14 cellular contexts compared by ENCODE assay signal in the genomic region with DNA sequence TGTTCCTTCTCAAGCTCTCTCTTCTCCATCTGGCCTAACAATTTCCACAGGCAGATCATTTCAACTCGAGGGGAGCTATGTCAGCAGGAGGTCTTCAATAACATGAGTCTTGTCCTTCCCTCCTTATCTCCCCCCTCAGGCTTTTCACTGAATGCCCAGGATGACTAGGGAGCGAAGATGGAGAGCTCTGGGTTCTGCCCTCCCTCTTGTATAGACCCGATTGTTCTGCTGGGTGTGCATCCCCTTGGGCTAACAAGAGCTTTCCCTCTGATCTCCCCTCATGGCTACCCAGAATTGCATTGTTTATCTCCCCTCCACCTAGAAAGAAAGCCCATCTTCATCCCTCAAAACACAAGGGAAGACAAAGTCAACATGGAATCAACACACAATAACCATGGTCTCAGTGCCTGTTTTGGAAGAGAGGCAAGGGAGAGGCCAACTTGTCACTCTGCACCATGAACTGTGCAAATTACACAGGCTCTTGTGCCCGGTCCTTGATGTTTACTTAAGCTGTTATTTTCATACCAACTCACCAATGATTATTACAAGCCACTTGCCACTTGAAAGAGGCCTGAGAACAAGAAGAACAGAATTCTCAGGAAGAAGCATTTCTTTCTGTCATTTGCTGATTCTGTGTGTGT.
DNase-seq lines count a peak whose midpoint lies in the region; ATAC-seq and TF ChIP-seq lines count a peak whose summit lies in the region.
"Had no signal": no experiment of that assay in that cellular context is flagged by ENCODE, and none has a peak within 500 bp of the region (broad histone marks: within the 10 kb centered on the region; RNA-seq: fewer than 3 reads in every experiment).

No MANE protein-coding gene starts in this region.

- TF ChIP-seq CTCF in IMR-90 (conservative IDR thresholded peaks at IDR 0.05; ENCODE audit: low read depth, low read length) (no peak), glutamatergic neuron (IDR thresholded peaks at IDR 0.05; ENCODE audit: partially characterized antibody, unreplicated experiment) (no peak), smooth muscle cell (IDR thresholded peaks at IDR 0.05; ENCODE audit: borderline replicate concordance, insufficient read depth, poor library complexity, severe bottlenecking) (no peak), breast epithelium (IDR thresholded peaks at IDR 0.05) (no peak)

- H3K23ac ChIP-seq in IMR-90 (ENCODE audit: low read depth, low read length), result no peak overlapping the region; the same call in 1 of the 2 replicates

- no peak for TF ChIP-seq POLR2A in IMR-90 (IDR thresholded peaks at IDR 0.05; ENCODE audit: low read depth, low read length)
- no peak for TF ChIP-seq POLR2A in breast epithelium (IDR thresholded peaks at IDR 0.05)

- H2AK5ac ChIP-seq in IMR-90 (ENCODE audit: low read depth, low read length), result peak overlapping the region; percentile 74

- no peak overlapping the region for H3K4me3 ChIP-seq in IMR-90 (ENCODE audit: insufficient read depth, low read depth, low read length)
- no peak overlapping the region for H3K4me3 ChIP-seq in smooth muscle cell
- no peak overlapping the region for H3K4me3 ChIP-seq in GM23248
- H3K4me3 ChIP-seq in breast epithelium, result no peak overlapping the region
- H3K4me3 ChIP-seq: gastrocnemius medialis had no signal

- no peaks in the 10 kb centered on the region for H3K36me3 Mint-ChIP-seq in glutamatergic neuron (ENCODE audit: unreplicated experiment)

- H3F3A ChIP-seq in smooth muscle cell (ENCODE audit: low read depth) (peaks cover 14% of the 10 kb centered on the region), GM23248 (ENCODE audit: insufficient read depth) (no peaks in the 10 kb centered on the region)

- H3K9me2 ChIP-seq in GM23248 (ENCODE audit: insufficient read depth), result no peaks in the 10 kb centered on the region

- peaks cover 26% of the 10 kb centered on the region for H3K4me1 Mint-ChIP-seq in glutamatergic neuron (ENCODE audit: low read depth, unreplicated experiment)

- no peak overlapping the region for H2BK15ac ChIP-seq in IMR-90 (ENCODE audit: low read depth, low read length)

- H3K14ac ChIP-seq in IMR-90 (replicated peaks; ENCODE audit: low read depth, low read length), result 0 out of 2 replicates have a peak overlapping the region, but pooled peaks have one; percentile 4

- H3K79me1 ChIP-seq in IMR-90 (ENCODE audit: low read depth in 1 of 2, low read length in 2 of 2), result no peaks in the 10 kb centered on the region

- in situ Hi-C loops in IMR-90 (cut with MboI; ENCODE audit: low sequenced_read_pairs), result loop anchor here (5.0 kb wide), 1 partner anchor 447 kb away; no protein-coding TSS in a partner anchor
- in situ Hi-C loops in GM23248 (cut with MboI), result loop anchor here (10.0 kb wide), 1 partner anchor 445 kb away; no protein-coding TSS in a partner anchor

- TF ChIP-seq RAD21 in IMR-90 (IDR thresholded peaks at IDR 0.05; ENCODE audit: low read length), result no peak

- H3K56ac ChIP-seq in IMR-90 (ENCODE audit: extremely low read depth, insufficient read depth, low read length), result no peak overlapping the region

- H3K9me3 Mint-ChIP-seq in glutamatergic neuron (ENCODE audit: unreplicated experiment), result peaks cover 3% of the 10 kb centered on the region

- peak overlapping the region; percentile 62 for H3K27ac Mint-ChIP-seq in glutamatergic neuron (ENCODE audit: unreplicated experiment)
- H3K27ac Mint-ChIP-seq: activated CD8-positive, alpha-beta T cell treated with anti-CD3 and anti-CD28 coated beads, Interleukin-2, amount 10 ng/mL, durations not matched to agents 7 days and 5 days had no signal

- H3K9me3 ChIP-seq in IMR-90 (ENCODE audit: control insufficient read depth, insufficient read depth, low read length), result no peaks in the 10 kb centered on the region
- H3K9me3 ChIP-seq in smooth muscle cell (replicated peaks; ENCODE audit: low read depth), result no peaks in the 10 kb centered on the region
- no peaks in the 10 kb centered on the region for H3K9me3 ChIP-seq in GM23248 (ENCODE audit: low read depth)
- no peaks in the 10 kb centered on the region for H3K9me3 ChIP-seq in breast epithelium
- H3K9me3 ChIP-seq: gastrocnemius medialis had no signal

- H3K4me1 ChIP-seq in IMR-90 (ENCODE audit: control insufficient read depth, insufficient read depth, low read length), result peaks cover 2% of the 10 kb centered on the region; the same call in 1 of the 2 replicates
- H3K4me1 ChIP-seq in smooth muscle cell (ENCODE audit: low read depth), result peaks cover 5% of the 10 kb centered on the region
- H3K4me1 ChIP-seq in GM23248 (ENCODE audit: insufficient read depth), result 0 out of 2 replicates have a peak, but pooled peaks cover 3% of the 10 kb centered on the region
- H3K4me1 ChIP-seq in breast epithelium, result no peaks in the 10 kb centered on the region

- H2AK9ac ChIP-seq in IMR-90 (replicated peaks; ENCODE audit: low read depth, low read length, poor library complexity), result no peak overlapping the region

- no peak overlapping the region for H3K18ac ChIP-seq in IMR-90 (ENCODE audit: low read depth, low read length)

- no peak overlapping the region for H4K91ac ChIP-seq in IMR-90 (ENCODE audit: insufficient read depth, low read depth, low read length)

- no peak for ATAC-seq in IMR-90 (ENCODE audit: low read depth)
- ATAC-seq: activated CD8-positive, alpha-beta T cell treated with anti-CD3 and anti-CD28 coated beads, Interleukin-2, amount 10 ng/mL, durations not matched to agents 7 days and 5 days; gastrocnemius medialis; right cardiac atrium had no signal

- H3K4ac ChIP-seq in IMR-90 (ENCODE audit: low read depth, low read length), result no peak overlapping the region

- H3K27me3 Mint-ChIP-seq in glutamatergic neuron (ENCODE audit: unreplicated experiment), result peaks cover 4% of the 10 kb centered on the region

- H3K9ac ChIP-seq in IMR-90 (ENCODE audit: low read depth, low read length) (no peak overlapping the region), smooth muscle cell (ENCODE audit: low read depth) (no peak overlapping the region), GM23248 (no peak overlapping the region)

- no peaks in the 10 kb centered on the region; the same call in 1 of the 2 replicates for H3K9me1 ChIP-seq in IMR-90 (ENCODE audit: insufficient read depth, low read length)

- no peak overlapping the region for H2BK5ac ChIP-seq in IMR-90 (ENCODE audit: low read depth, low read length, poor library complexity, severe bottlenecking)

- H3K79me2 ChIP-seq in smooth muscle cell (ENCODE audit: low read depth) (no peaks in the 10 kb centered on the region), GM23248 (ENCODE audit: insufficient read depth) (no peaks in the 10 kb centered on the region)

- H4K5ac ChIP-seq in IMR-90 (ENCODE audit: low read depth, low read length), result no peak overlapping the region

- CTCF ChIA-PET in IMR-90 (lab: Yijun Ruan, JAX), result interaction anchor here (0.6 to 6.4 kb wide), 5 partner anchors 38 to 461 kb away, joined by 3 to 47 read pairs (median 5); no protein-coding TSS in a partner anchor

- no peak overlapping the region for H2BK120ac ChIP-seq in IMR-90 (ENCODE audit: low read depth, low read length)

- no peak overlapping the region for H3K27ac ChIP-seq in IMR-90 (ENCODE audit: insufficient read depth, low read length)
- H3K27ac ChIP-seq in smooth muscle cell (ENCODE audit: low read depth), result peak overlapping the region; percentile 7
- H3K27ac ChIP-seq in GM23248, result no peak overlapping the region
- H3K27ac ChIP-seq in breast epithelium, result no peak overlapping the region
- H3K27ac ChIP-seq: gastrocnemius medialis had no signal

- no peak overlapping the region for H3K4me3 Mint-ChIP-seq in glutamatergic neuron (ENCODE audit: unreplicated experiment)
- H3K4me3 Mint-ChIP-seq: activated CD8-positive, alpha-beta T cell treated with anti-CD3 and anti-CD28 coated beads, Interleukin-2, amount 10 ng/mL, durations not matched to agents 7 days and 5 days had no signal

- BruUV-seq in IMR-90 (replicated peaks; lab: Mats Ljungman, UMichigan), result no TSS peak

- H4K8ac ChIP-seq in IMR-90 (ENCODE audit: low read depth in 2 of 2, low read length in 2 of 2), result no peak overlapping the region

- dilution Hi-C loops in IMR-90 (cut with HindIII; ENCODE audit: low sequenced_read_pairs, unreplicated experiment), result no loop called here

- H4K20me1 ChIP-seq in IMR-90 (ENCODE audit: insufficient read depth, low read length), result no peaks in the 10 kb centered on the region
- H4K20me1 ChIP-seq in smooth muscle cell (ENCODE audit: low read depth), result no peaks in the 10 kb centered on the region
- no peaks in the 10 kb centered on the region for H4K20me1 ChIP-seq in GM23248 (ENCODE audit: insufficient read depth)

- no peak for DNase-seq in IMR-90
- DNase-seq in NCI-H510A (lab: John Stamatoyannopoulos, UW), result peak; percentile 28
- no peak for DNase-seq in glutamatergic neuron
- DNase-seq in smooth muscle cell (lab: John Stamatoyannopoulos, UW; ENCODE audit: unreplicated experiment), result no peak
- no peak for DNase-seq in GM23248
- no peak for DNase-seq in breast epithelium (ENCODE audit: low spot score in 2 of 2)
- no peak for DNase-seq in cortex of kidney (lab: John Stamatoyannopoulos, UW)
- DNase-seq: activated CD8-positive, alpha-beta T cell treated with anti-CD3 and anti-CD28 coated beads, Interleukin-2, amount 10 ng/mL, durations not matched to agents 7 days and 5 days; activated gamma-delta T cell treated with Interleukin-2 at 50 U/mL for 16 hours; C1 segment of cervical spinal cord; gastrocnemius medialis; kidney; right cardiac atrium; RPMI8226 had no signal

- intact Hi-C loops in IMR-90 (cut with micrococcal nuclease) (loop anchor here (2.0 to 10.0 kb wide), 3 partner anchors 123 to 1088 kb away; no protein-coding TSS in a partner anchor), breast epithelium (cut with DNase I; ENCODE audit: low total_unique reads) (no loop called here)

- POLR2A ChIA-PET in IMR-90 (lab: Charles Lee; ENCODE audit: unreplicated experiment), result no interaction called here

- H2AFZ ChIP-seq in IMR-90 (replicated peaks; ENCODE audit: low read length, poor library complexity) (peak overlapping the region; percentile 7), smooth muscle cell (ENCODE audit: low read depth) (no peak overlapping the region), GM23248 (no peak overlapping the region)

- H2BK20ac ChIP-seq in IMR-90 (ENCODE audit: low read depth, low read length), result no peak overlapping the region

- H3K4me2 ChIP-seq in IMR-90 (ENCODE audit: low read depth, low read length), result no peak overlapping the region
- H3K4me2 ChIP-seq in smooth muscle cell, result no peak overlapping the region
- H3K4me2 ChIP-seq in GM23248 (ENCODE audit: unreplicated experiment), result no peak overlapping the region

- H3K27me3 ChIP-seq in IMR-90 (ENCODE audit: control insufficient read depth, insufficient read depth, low read length) (no peaks in the 10 kb centered on the region), smooth muscle cell (ENCODE audit: low read depth) (no peaks in the 10 kb centered on the region), GM23248 (replicated peaks; ENCODE audit: insufficient read depth) (no peaks in the 10 kb centered on the region), breast epithelium (no peaks in the 10 kb centered on the region)
- H3K27me3 ChIP-seq: gastrocnemius medialis had no signal

- 57% methylated on average over 1 of the region's 4 CpGs; no CpG with 5 or more reads in 1 of the 2 experiments for WGBS in IMR-90 (ENCODE audit: extremely low coverage in 2 of 2, insufficient read length in 1 of 2), 2 experiments
- 44% methylated on average over 4 of the region's 4 CpGs for WGBS in smooth muscle cell (ENCODE audit: low lambda C conversion rate)
- WGBS in GM23248 (ENCODE audit: low coverage in 1 of 2, low lambda C conversion rate in 2 of 2, missing lambda C conversion rate in 2 of 2), 2 experiments, result 75 to 78% methylated on average over 4 of the region's 4 CpGs

- H3K36me3 ChIP-seq in IMR-90 (ENCODE audit: control insufficient read depth, insufficient read depth, low read length) (no peaks in the 10 kb centered on the region), smooth muscle cell (ENCODE audit: low read depth) (no peaks in the 10 kb centered on the region), GM23248 (ENCODE audit: low read depth) (no peaks in the 10 kb centered on the region), breast epithelium (no peaks in the 10 kb centered on the region)
- H3K36me3 ChIP-seq: gastrocnemius medialis had no signal
